In genomic region chr3:181278468-181279238, GRCh38 we compare ENCODE assay signal across 13 cellular contexts.
DNase-seq lines count a peak whose midpoint lies in the region; ATAC-seq and TF ChIP-seq lines count a peak whose summit lies in the region.
"Had no signal": no experiment of that assay in that cellular context is flagged by ENCODE, and none has a peak within 500 bp of the region (broad histone marks: within the 10 kb centered on the region; RNA-seq: fewer than 3 reads in every experiment).

No MANE protein-coding gene starts in this region.

- H3K36me3 ChIP-seq in BE2C (no peaks in the 10 kb centered on the region), RWPE2 (ENCODE audit: low read depth) (no peaks in the 10 kb centered on the region)

- H3K36me3 Mint-ChIP-seq in immature natural killer cell = no peaks in the 10 kb centered on the region

- DNase-seq in BE2C = no peak
- peak; percentile 17 for DNase-seq in HT1080 (ENCODE audit: low read depth)
- no peak for DNase-seq in RWPE2 (ENCODE audit: low spot score)
- DNase-seq in left lobe of liver (ENCODE audit: low spot score) = no peak
- DNase-seq in C1 segment of cervical spinal cord (lab: John Stamatoyannopoulos, UW) = no peak
- DNase-seq in immature natural killer cell = no peak
- no peak for DNase-seq in stimulated activated CD4-positive, alpha-beta T cell treated with anti-CD3 and anti-CD28 coated beads, Interleukin-4, amount 100 ng/mL, for 24 hours
- DNase-seq: activated effector memory CD4-positive, alpha-beta T cell treated with Interleukin-2 at 50 U/mL for 16 hours; Calu3; stimulated activated CD4-positive, alpha-beta T cell treated with anti-CD3 and anti-CD28 coated beads, Interleukin-15, amount 100 ng/mL, for 24 hours had no signal

- ATAC-seq in RWPE2 (ENCODE audit: low read depth) (no peak), left lobe of liver (peak; percentile 72), HG02623 (IDR thresholded peaks at IDR 0.05; ENCODE audit: unreplicated experiment) (no peak)

- no peak overlapping the region for H3K4me3 Mint-ChIP-seq in immature natural killer cell
- H3K4me3 Mint-ChIP-seq: T-helper 1 cell treated with Interleukin-12 subunit alpha and Interleukin-12 subunit beta and Interleukin-4 antibody, amounts not matched to agents 30 μg/mL and 1 μg/mL, for 36 hours had no signal

- TF ChIP-seq CTCF in BE2C (IDR thresholded peaks at IDR 0.05; ENCODE audit: low read depth, low read length) (peak; percentile 63), RWPE2 (IDR thresholded peaks at IDR 0.05; ENCODE audit: poor library complexity, severe bottlenecking) (peak; percentile 47)

- peaks cover 0 to 5% (median under 1%) of the 10 kb centered on the region in 6 donors for H3K9me3 Mint-ChIP-seq in immature natural killer cell
- H3K9me3 Mint-ChIP-seq: T-helper 1 cell treated with Interleukin-12 subunit alpha and Interleukin-12 subunit beta and Interleukin-4 antibody, amounts not matched to agents 30 μg/mL and 1 μg/mL, for 36 hours had no signal

- no peak overlapping the region for H3K27ac ChIP-seq in RWPE2 (ENCODE audit: poor library complexity, severe bottlenecking)

- H3K4me1 ChIP-seq in BE2C (no peaks in the 10 kb centered on the region), RWPE2 (ENCODE audit: insufficient read depth, poor library complexity, severe bottlenecking) (no peaks in the 10 kb centered on the region)

- H3K27me3 Mint-ChIP-seq in immature natural killer cell (ENCODE audit: low read depth in 3 of 3) = peaks cover 0 to 5% (median 0%) of the 10 kb centered on the region in 3 donors

- no peak overlapping the region for H3K27ac Mint-ChIP-seq in immature natural killer cell
- H3K27ac Mint-ChIP-seq: T-helper 1 cell treated with Interleukin-12 subunit alpha and Interleukin-12 subunit beta and Interleukin-4 antibody, amounts not matched to agents 30 μg/mL and 1 μg/mL, for 36 hours had no signal

- H3K9me3 ChIP-seq in BE2C (no peaks in the 10 kb centered on the region), RWPE2 (ENCODE audit: severe bottlenecking) (no peaks in the 10 kb centered on the region)

- no peaks in the 10 kb centered on the region for H3K4me1 Mint-ChIP-seq in immature natural killer cell

- H3K4me3 ChIP-seq in BE2C (ENCODE audit: low read depth, low read length) = no peak overlapping the region
- H3K4me3 ChIP-seq in RWPE2 (ENCODE audit: severe bottlenecking) = no peak overlapping the region
- H3K4me3 ChIP-seq: lung had no signal

- H3K27me3 ChIP-seq in BE2C (no peaks in the 10 kb centered on the region), RWPE2 (ENCODE audit: insufficient read depth, poor library complexity, severe bottlenecking) (peaks cover 3% of the 10 kb centered on the region)
